Comparison of ENCODE assay signal across 1 cellular context in the genomic region with DNA sequence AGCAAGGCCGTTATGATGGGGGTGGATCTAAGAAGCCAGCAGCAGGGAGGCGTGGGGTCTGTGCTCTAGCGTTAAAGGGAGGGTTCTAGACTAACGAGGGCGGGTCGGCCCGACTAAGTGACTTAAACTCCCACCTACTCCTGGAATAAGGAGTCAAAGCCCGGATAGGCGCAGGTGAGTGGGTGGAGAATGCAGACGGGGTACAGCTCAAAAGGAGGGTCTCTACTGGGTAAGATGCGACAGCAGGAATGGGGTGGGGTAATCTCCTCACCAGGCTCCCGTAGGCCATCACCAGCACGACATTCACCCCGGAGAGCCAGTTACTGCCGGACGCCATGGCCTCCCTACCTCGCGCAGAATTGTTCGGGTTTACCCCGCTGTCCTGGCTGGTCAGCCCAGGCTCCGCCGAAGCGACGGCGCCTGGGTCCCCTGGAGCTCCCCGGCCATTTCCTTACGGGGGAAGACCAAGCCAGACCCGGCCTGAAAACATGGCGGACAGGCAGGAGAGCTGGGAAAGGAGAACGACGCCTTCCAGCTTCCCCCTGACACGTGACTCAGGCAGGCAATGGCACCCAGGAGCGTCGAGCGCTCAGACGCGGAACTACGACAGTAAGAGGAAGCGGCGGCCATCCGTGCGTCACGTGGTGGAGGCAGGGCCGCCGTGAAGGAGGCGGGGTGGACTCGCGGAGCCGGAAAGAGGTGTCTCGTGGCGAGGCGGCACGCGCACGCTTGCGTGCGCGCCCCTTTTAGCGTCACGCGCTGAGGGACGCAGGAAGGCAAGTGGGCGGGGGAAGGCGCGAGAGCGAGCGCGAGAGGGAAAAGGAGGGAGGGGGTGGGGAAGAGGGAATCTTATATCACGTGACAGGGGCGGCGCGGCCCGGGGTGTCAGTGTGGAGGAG.
TF ChIP-seq lines count a peak whose summit lies in the region.

A gene with protein sequence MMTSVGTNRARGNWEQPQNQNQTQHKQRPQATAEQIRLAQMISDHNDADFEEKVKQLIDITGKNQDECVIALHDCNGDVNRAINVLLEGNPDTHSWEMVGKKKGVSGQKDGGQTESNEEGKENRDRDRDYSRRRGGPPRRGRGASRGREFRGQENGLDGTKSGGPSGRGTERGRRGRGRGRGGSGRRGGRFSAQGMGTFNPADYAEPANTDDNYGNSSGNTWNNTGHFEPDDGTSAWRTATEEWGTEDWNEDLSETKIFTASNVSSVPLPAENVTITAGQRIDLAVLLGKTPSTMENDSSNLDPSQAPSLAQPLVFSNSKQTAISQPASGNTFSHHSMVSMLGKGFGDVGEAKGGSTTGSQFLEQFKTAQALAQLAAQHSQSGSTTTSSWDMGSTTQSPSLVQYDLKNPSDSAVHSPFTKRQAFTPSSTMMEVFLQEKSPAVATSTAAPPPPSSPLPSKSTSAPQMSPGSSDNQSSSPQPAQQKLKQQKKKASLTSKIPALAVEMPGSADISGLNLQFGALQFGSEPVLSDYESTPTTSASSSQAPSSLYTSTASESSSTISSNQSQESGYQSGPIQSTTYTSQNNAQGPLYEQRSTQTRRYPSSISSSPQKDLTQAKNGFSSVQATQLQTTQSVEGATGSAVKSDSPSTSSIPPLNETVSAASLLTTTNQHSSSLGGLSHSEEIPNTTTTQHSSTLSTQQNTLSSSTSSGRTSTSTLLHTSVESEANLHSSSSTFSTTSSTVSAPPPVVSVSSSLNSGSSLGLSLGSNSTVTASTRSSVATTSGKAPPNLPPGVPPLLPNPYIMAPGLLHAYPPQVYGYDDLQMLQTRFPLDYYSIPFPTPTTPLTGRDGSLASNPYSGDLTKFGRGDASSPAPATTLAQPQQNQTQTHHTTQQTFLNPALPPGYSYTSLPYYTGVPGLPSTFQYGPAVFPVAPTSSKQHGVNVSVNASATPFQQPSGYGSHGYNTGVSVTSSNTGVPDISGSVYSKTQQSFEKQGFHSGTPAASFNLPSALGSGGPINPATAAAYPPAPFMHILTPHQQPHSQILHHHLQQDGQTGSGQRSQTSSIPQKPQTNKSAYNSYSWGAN (plus strand): TSS at position 885 of the 899 bp plus-strand sequence. CDS start 4,169 bp downstream, outside the sequence.

TF ChIP-seq in liver, 16 proteins besides CTCF, POLR2A, EP300 and RAD21 (continued from another document):
- TF ChIP-seq, protein P1, sequence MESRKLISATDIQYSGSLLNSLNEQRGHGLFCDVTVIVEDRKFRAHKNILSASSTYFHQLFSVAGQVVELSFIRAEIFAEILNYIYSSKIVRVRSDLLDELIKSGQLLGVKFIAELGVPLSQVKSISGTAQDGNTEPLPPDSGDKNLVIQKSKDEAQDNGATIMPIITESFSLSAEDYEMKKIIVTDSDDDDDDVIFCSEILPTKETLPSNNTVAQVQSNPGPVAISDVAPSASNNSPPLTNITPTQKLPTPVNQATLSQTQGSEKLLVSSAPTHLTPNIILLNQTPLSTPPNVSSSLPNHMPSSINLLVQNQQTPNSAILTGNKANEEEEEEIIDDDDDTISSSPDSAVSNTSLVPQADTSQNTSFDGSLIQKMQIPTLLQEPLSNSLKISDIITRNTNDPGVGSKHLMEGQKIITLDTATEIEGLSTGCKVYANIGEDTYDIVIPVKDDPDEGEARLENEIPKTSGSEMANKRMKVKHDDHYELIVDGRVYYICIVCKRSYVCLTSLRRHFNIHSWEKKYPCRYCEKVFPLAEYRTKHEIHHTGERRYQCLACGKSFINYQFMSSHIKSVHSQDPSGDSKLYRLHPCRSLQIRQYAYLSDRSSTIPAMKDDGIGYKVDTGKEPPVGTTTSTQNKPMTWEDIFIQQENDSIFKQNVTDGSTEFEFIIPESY (IDR thresholded peaks at IDR 0.05) = peak; percentile 89
- TF ChIP-seq GABPA (IDR thresholded peaks at IDR 0.05 in 1 of 2, conservative IDR thresholded peaks at IDR 0.05 in 1 of 2) (peak in 1 of 2 donors; percentile 92), FOXA1 (IDR thresholded peaks at IDR 0.05) (peak; percentile 37), RXRA (IDR thresholded peaks at IDR 0.05) (peak; percentile 28 to 56), SP1 (IDR thresholded peaks at IDR 0.05) (peak; percentile 76), HNF4A (conservative IDR thresholded peaks at IDR 0.05) (peak in 1 of 2 donors; percentile 49), FOXA2 (IDR thresholded peaks at IDR 0.05) (no peak)
- TF ChIP-seq, protein P2, sequence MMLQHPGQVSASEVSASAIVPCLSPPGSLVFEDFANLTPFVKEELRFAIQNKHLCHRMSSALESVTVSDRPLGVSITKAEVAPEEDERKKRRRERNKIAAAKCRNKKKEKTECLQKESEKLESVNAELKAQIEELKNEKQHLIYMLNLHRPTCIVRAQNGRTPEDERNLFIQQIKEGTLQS (IDR thresholded peaks at IDR 0.05) = no peak
